Comparison of ENCODE assay signal across 25 cellular contexts in the genomic region with DNA sequence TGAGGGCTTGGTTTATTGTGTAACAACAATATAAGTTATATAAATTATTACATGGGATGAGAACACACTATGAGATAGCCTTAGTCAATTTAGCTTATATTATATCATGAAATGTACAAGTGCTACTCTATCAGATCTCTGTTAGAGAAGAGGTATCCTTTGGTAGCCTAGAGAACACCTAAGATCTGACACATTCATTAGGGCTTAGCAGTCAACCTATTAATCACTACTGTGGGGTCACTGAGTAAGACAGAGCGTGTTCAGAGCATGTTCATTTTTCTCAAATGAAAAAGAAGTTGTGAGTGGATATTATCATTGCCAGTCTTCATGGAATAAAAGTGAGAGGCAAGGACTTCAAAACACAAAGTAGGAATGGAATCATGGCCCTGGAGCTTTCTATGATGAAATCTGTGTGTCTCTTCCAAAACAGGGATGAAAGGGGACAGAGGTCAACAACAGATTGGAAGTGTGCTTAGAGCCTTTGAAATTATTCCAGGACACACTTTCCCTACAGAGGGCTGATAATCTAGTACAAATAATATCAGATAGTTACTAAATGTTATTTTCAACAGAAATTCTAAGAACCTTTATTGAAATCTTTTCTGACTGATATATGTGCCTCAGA.
"Had no signal": no experiment of that assay in that cellular context is flagged by ENCODE, and none has a peak within 500 bp of the region (broad histone marks: within the 10 kb centered on the region; RNA-seq: fewer than 3 reads in every experiment).

No MANE protein-coding gene starts in this region.

- FAIRE-seq: endometrium, islet of Langerhans, small intestine had no signal

- DNase-seq: cortex of kidney; effector memory CD8-positive, alpha-beta T cell; gastrocnemius medialis; head of caudate nucleus; left cardiac atrium; left ventricle myocardium superior; natural killer cell; occipital lobe; ovary; posterior cingulate gyrus; psoas muscle; right cardiac atrium; small intestine; stimulated activated CD4-positive, alpha-beta T cell treated with anti-CD3 and anti-CD28 coated beads, Interleukin-12 subunit alpha, Interleukin-12 subunit beta, amount 100 ng/mL, for 4 hours; stimulated activated CD4-positive, alpha-beta T cell treated with anti-CD3 and anti-CD28 coated beads, Interleukin-1b, Interleukin-23, amount 100 ng/mL, for 48 hours; stimulated activated CD4-positive, alpha-beta T cell treated with anti-CD3 and anti-CD28 coated beads, Interleukin-4, amount 100 ng/mL, for 1 hour; stimulated activated CD8-positive, alpha-beta memory T cell treated with anti-CD3 and anti-CD28 coated beads, Interleukin-4, amount 100 ng/mL, for 48 hours; stimulated activated naive CD4-positive, alpha-beta T cell; stimulated activated naive CD8-positive, alpha-beta T cell treated with anti-CD3 and anti-CD28 coated beads, Interleukin-15, amount 100 ng/mL, for 72 hours; testis; tibial artery had no signal

- H2AFZ ChIP-seq: hepatocyte had no signal

- H3K27ac ChIP-seq: gastrocnemius medialis, hepatocyte, ovary, psoas muscle, testis, tibial artery had no signal

- H3K36me3 ChIP-seq: gastrocnemius medialis, ovary had no signal

- ATAC-seq: effector memory CD8-positive, alpha-beta T cell; gastrocnemius medialis; natural killer cell; psoas muscle; right cardiac atrium; stimulated activated naive CD8-positive, alpha-beta T cell treated with anti-CD3 and anti-CD28 coated beads, Interleukin-15, amount 100 ng/mL, for 72 hours had no signal

- H3K9me3 ChIP-seq: gastrocnemius medialis, ovary, psoas muscle, testis, tibial artery had no signal

- H3K4me2 ChIP-seq: hepatocyte had no signal

- H3K4me1 ChIP-seq: gastrocnemius medialis, psoas muscle, testis, tibial artery had no signal

- H3K4me3 ChIP-seq: gastrocnemius medialis, hepatocyte, lung, ovary, psoas muscle, testis, tibial artery had no signal

- H3K27me3 ChIP-seq: gastrocnemius medialis, hepatocyte, ovary, testis, tibial artery had no signal

- H3K79me2 ChIP-seq: hepatocyte had no signal
